In genomic region chr14:66490143-66491111, GRCh38 we compare ENCODE assay signal across 42 cellular contexts. TPM values are rescaled to one million over a fixed set of nuclear protein-coding genes. Genes with fewer than 3 reads are reported as not detected.
"Had no signal": no experiment of that assay in that cellular context is flagged by ENCODE, and none has a peak within 500 bp of the region (broad histone marks: within the 10 kb centered on the region; RNA-seq: fewer than 3 reads in every experiment).

No MANE protein-coding gene starts in this region.

- ATAC-seq: activated CD4-positive, alpha-beta T cell treated with anti-CD3 and anti-CD28 coated beads for 36 hours; activated CD8-positive, alpha-beta memory T cell treated with anti-CD3 and anti-CD28 coated beads, Interleukin-2, amount 10 ng/mL, durations not matched to agents 7 days and 5 days; activated CD8-positive, alpha-beta T cell treated with anti-CD3 and anti-CD28 coated beads, Interleukin-2, amount 10 ng/mL, durations not matched to agents 7 days and 5 days; activated naive CD8-positive, alpha-beta T cell treated with anti-CD3 and anti-CD28 coated beads, Interleukin-2, amount 50 U/mL, for 24 hours; gastrocnemius medialis; heart left ventricle; T-helper 17 cell had no signal

- H3K4me3 Mint-ChIP-seq: activated CD4-positive, alpha-beta memory T cell treated with anti-CD3 and anti-CD28 coated beads for 36 hours; activated CD4-positive, alpha-beta T cell treated with anti-CD3 and anti-CD28 coated beads for 36 hours; activated CD4-positive, alpha-beta T cell treated with anti-CD3 and anti-CD28 coated beads, Interleukin-2, amount 10 ng/mL, durations not matched to agents 24 days and 14 days; activated CD8-positive, alpha-beta memory T cell treated with anti-CD3 and anti-CD28 coated beads, Interleukin-2, amount 10 ng/mL, durations not matched to agents 7 days and 5 days; activated CD8-positive, alpha-beta T cell treated with anti-CD3 and anti-CD28 coated beads, Interleukin-2, amount 10 ng/mL, durations not matched to agents 7 days and 5 days; activated naive CD4-positive, alpha-beta T cell treated with anti-CD3 and anti-CD28 coated beads for 36 hours; activated naive CD4-positive, alpha-beta T cell treated with anti-CD3 and anti-CD28 coated beads, Interleukin-2, amount 50 U/mL, for 24 hours; activated naive CD8-positive, alpha-beta T cell treated with anti-CD3 and anti-CD28 coated beads for 36 hours; activated naive CD8-positive, alpha-beta T cell treated with anti-CD3 and anti-CD28 coated beads, Interleukin-2, amount 50 U/mL, for 24 hours; activated T-helper 1 cell treated with anti-CD3 and anti-CD28 coated beads, Interleukin-12 subunit alpha, Interleukin-12 subunit beta, Interleukin-2, Interleukin-4 antibody, amounts not matched to agents 30 ng/mL and 10 ng/mL and 1 ng/mL, durations not matched to agents 14 hours and 24 hours and 36 hours; brain; T-helper 17 cell; T-helper 2 cell treated with Interferon-gamma antibody and Interleukin-4, amounts not matched to agents 5 μg/mL and 100 μg/mL, for 36 hours had no signal

- H3K27me3 Mint-ChIP-seq: activated CD4-positive, alpha-beta memory T cell treated with anti-CD3 and anti-CD28 coated beads for 36 hours; activated CD4-positive, alpha-beta T cell treated with anti-CD3 and anti-CD28 coated beads for 36 hours; activated naive CD4-positive, alpha-beta T cell treated with anti-CD3 and anti-CD28 coated beads, Interleukin-2, amount 50 U/mL, for 24 hours; activated naive CD8-positive, alpha-beta T cell treated with anti-CD3 and anti-CD28 coated beads for 36 hours; activated naive CD8-positive, alpha-beta T cell treated with anti-CD3 and anti-CD28 coated beads, Interleukin-2, amount 50 U/mL, for 24 hours; brain; T-helper 17 cell had no signal

- FAIRE-seq: endometrium, endothelial cell of umbilical vein had no signal

- H3K27ac ChIP-seq: adrenal gland, ascending aorta, breast epithelium, cardiac muscle cell, colonic mucosa, epithelial cell of prostate, esophagus squamous epithelium, gastrocnemius medialis, heart left ventricle had no signal

- DNase-seq: activated CD4-positive, alpha-beta memory T cell treated with anti-CD3 and anti-CD28 coated beads for 36 hours; activated CD4-positive, alpha-beta T cell treated with anti-CD3 and anti-CD28 coated beads for 36 hours; activated CD4-positive, alpha-beta T cell treated with anti-CD3 and anti-CD28 coated beads, Interleukin-2, amount 10 ng/mL, durations not matched to agents 24 days and 14 days; activated CD4-positive, CD25-positive, alpha-beta regulatory T cell; activated CD4-positive, CD25-positive, alpha-beta regulatory T cell treated with anti-CD3 and anti-CD28 coated beads, Interleukin-2, amount 50 U/mL, for 72 hours; activated CD8-positive, alpha-beta memory T cell treated with anti-CD3 and anti-CD28 coated beads, Interleukin-2, amount 10 ng/mL, durations not matched to agents 7 days and 5 days; activated CD8-positive, alpha-beta memory T cell treated with anti-CD3 and anti-CD28 coated beads, Interleukin-2, amount 50 U/mL, for 4 hours; activated CD8-positive, alpha-beta T cell treated with anti-CD3 and anti-CD28 coated beads, Interleukin-2, amount 10 ng/mL, durations not matched to agents 7 days and 5 days; activated effector memory CD4-positive, alpha-beta T cell treated with anti-CD3 and anti-CD28 coated beads, Interleukin-2, amount 50 U/mL, for 16 hours; activated naive CD4-positive, alpha-beta T cell treated with anti-CD3 and anti-CD28 coated beads for 36 hours; activated naive CD8-positive, alpha-beta T cell treated with anti-CD3 and anti-CD28 coated beads for 36 hours; activated naive CD8-positive, alpha-beta T cell treated with anti-CD3 and anti-CD28 coated beads, Interleukin-2, amount 50 U/mL, for 24 hours; activated T-cell treated with anti-CD3 and anti-CD28 coated beads, Interleukin-2, amount 50 U/mL, for 1 hour; activated T-cell treated with anti-CD3 and anti-CD28 coated beads, Interleukin-2, amount 50 U/mL, for 48 hours; adrenal gland; amygdala; central memory CD4-positive, alpha-beta T cell; cerebellar nuclear complex; colonic mucosa; effector CD8-positive, alpha-beta T cell; esophagus squamous epithelium; foreskin fibroblast; gastrocnemius medialis; glutamatergic neuron; heart left ventricle; T-helper 1 cell; T-helper 17 cell; T1000 had no signal

- H3K4me1 Mint-ChIP-seq: activated naive CD8-positive, alpha-beta T cell treated with anti-CD3 and anti-CD28 coated beads for 36 hours had no signal

- H3K27ac Mint-ChIP-seq: activated CD4-positive, alpha-beta memory T cell treated with anti-CD3 and anti-CD28 coated beads for 36 hours; activated CD4-positive, alpha-beta T cell treated with anti-CD3 and anti-CD28 coated beads for 36 hours; activated CD4-positive, alpha-beta T cell treated with anti-CD3 and anti-CD28 coated beads, Interleukin-2, amount 10 ng/mL, durations not matched to agents 24 days and 14 days; activated CD8-positive, alpha-beta memory T cell treated with anti-CD3 and anti-CD28 coated beads, Interleukin-2, amount 10 ng/mL, durations not matched to agents 7 days and 5 days; activated CD8-positive, alpha-beta T cell treated with anti-CD3 and anti-CD28 coated beads, Interleukin-2, amount 10 ng/mL, durations not matched to agents 7 days and 5 days; activated naive CD4-positive, alpha-beta T cell treated with anti-CD3 and anti-CD28 coated beads for 36 hours; activated naive CD4-positive, alpha-beta T cell treated with anti-CD3 and anti-CD28 coated beads, Interleukin-2, amount 50 U/mL, for 24 hours; activated naive CD8-positive, alpha-beta T cell treated with anti-CD3 and anti-CD28 coated beads for 36 hours; activated naive CD8-positive, alpha-beta T cell treated with anti-CD3 and anti-CD28 coated beads, Interleukin-2, amount 50 U/mL, for 24 hours; activated T-helper 1 cell treated with anti-CD3 and anti-CD28 coated beads, Interleukin-12 subunit alpha, Interleukin-12 subunit beta, Interleukin-2, Interleukin-4 antibody, amounts not matched to agents 30 ng/mL and 10 ng/mL and 1 ng/mL, durations not matched to agents 14 hours and 24 hours and 36 hours; activated T-helper 2 cell treated with anti-CD3 and anti-CD28 coated beads, Interferon-gamma antibody, Interleukin-2, Interleukin-4, amounts not matched to agents 10 μg/mL and 5 μg/mL and 100 μg/mL, durations not matched to agents 14 hours and 24 hours and 36 hours; brain; T-helper 17 cell; T-helper 2 cell treated with Interferon-gamma antibody and Interleukin-4, amounts not matched to agents 5 μg/mL and 100 μg/mL, for 36 hours had no signal

- H3K27me3 ChIP-seq: adrenal gland, ascending aorta, breast epithelium, cardiac muscle cell, colonic mucosa, esophagus squamous epithelium, gastrocnemius medialis, heart left ventricle had no signal

- H3K4me3 ChIP-seq: adrenal gland, ascending aorta, breast epithelium, cardiac muscle cell, colonic mucosa, esophagus squamous epithelium, gastrocnemius medialis, heart left ventricle had no signal

- H3K36me3 ChIP-seq: adrenal gland, ascending aorta, breast epithelium, cardiac muscle cell, colonic mucosa, esophagus squamous epithelium, gastrocnemius medialis, heart left ventricle had no signal

- H3K9me3 ChIP-seq: adrenal gland, ascending aorta, breast epithelium, colonic mucosa, esophagus squamous epithelium, gastrocnemius medialis, heart left ventricle had no signal

- H3K9me3 Mint-ChIP-seq: activated CD4-positive, alpha-beta memory T cell treated with anti-CD3 and anti-CD28 coated beads for 36 hours; activated CD4-positive, alpha-beta T cell treated with anti-CD3 and anti-CD28 coated beads, Interleukin-2, amount 10 ng/mL, durations not matched to agents 24 days and 14 days; activated naive CD4-positive, alpha-beta T cell treated with anti-CD3 and anti-CD28 coated beads for 36 hours; activated naive CD4-positive, alpha-beta T cell treated with anti-CD3 and anti-CD28 coated beads, Interleukin-2, amount 50 U/mL, for 24 hours; activated naive CD8-positive, alpha-beta T cell treated with anti-CD3 and anti-CD28 coated beads for 36 hours; activated naive CD8-positive, alpha-beta T cell treated with anti-CD3 and anti-CD28 coated beads, Interleukin-2, amount 50 U/mL, for 24 hours; activated T-helper 1 cell treated with anti-CD3 and anti-CD28 coated beads, Interleukin-12 subunit alpha, Interleukin-12 subunit beta, Interleukin-2, Interleukin-4 antibody, amounts not matched to agents 30 ng/mL and 10 ng/mL and 1 ng/mL, durations not matched to agents 14 hours and 24 hours and 36 hours; activated T-helper 2 cell treated with anti-CD3 and anti-CD28 coated beads, Interferon-gamma antibody, Interleukin-2, Interleukin-4, amounts not matched to agents 10 μg/mL and 5 μg/mL and 100 μg/mL, durations not matched to agents 14 hours and 24 hours and 36 hours; brain; T-helper 2 cell treated with Interferon-gamma antibody and Interleukin-4, amounts not matched to agents 5 μg/mL and 100 μg/mL, for 36 hours had no signal

- H3K4me1 ChIP-seq: adrenal gland, ascending aorta, breast epithelium, colonic mucosa, esophagus squamous epithelium had no signal

RNA-seq across cellular contexts. Expression of gene CCDC196, which starts 4.3 kb away (rescaled TPM):
- total RNA-seq: activated CD4-positive, alpha-beta memory T cell treated with anti-CD3 and anti-CD28 coated beads for 36 hours; activated CD4-positive, alpha-beta T cell treated with anti-CD3 and anti-CD28 coated beads for 36 hours; activated CD4-positive, alpha-beta T cell treated with anti-CD3 and anti-CD28 coated beads, Interleukin-2, amount 10 ng/mL, durations not matched to agents 24 days and 14 days; activated CD8-positive, alpha-beta memory T cell treated with anti-CD3 and anti-CD28 coated beads for 36 hours; activated CD8-positive, alpha-beta memory T cell treated with anti-CD3 and anti-CD28 coated beads, Interleukin-2, amount 10 ng/mL, durations not matched to agents 7 days and 5 days; activated CD8-positive, alpha-beta T cell treated with anti-CD3 and anti-CD28 coated beads, Interleukin-2, amount 10 ng/mL, durations not matched to agents 7 days and 5 days; activated naive CD4-positive, alpha-beta T cell treated with anti-CD3 and anti-CD28 coated beads for 36 hours; activated naive CD8-positive, alpha-beta T cell treated with anti-CD3 and anti-CD28 coated beads for 36 hours; activated T-helper 1 cell treated with anti-CD3 and anti-CD28 coated beads, Interleukin-12 subunit alpha, Interleukin-12 subunit beta, Interleukin-2, Interleukin-4 antibody, amounts not matched to agents 30 ng/mL and 10 ng/mL and 1 ng/mL, durations not matched to agents 14 hours and 24 hours and 36 hours; activated T-helper 2 cell treated with anti-CD3 and anti-CD28 coated beads, Interferon-gamma antibody, Interleukin-2, Interleukin-4, amounts not matched to agents 10 μg/mL and 5 μg/mL and 100 μg/mL, durations not matched to agents 14 hours and 24 hours and 36 hours; adrenal gland; ascending aorta; breast epithelium; cardiac muscle cell; dermis microvascular lymphatic vessel endothelial cell; endothelial cell of umbilical vein; esophagus squamous epithelium; gastrocnemius medialis; heart left ventricle; T-helper 17 cell had no signal
- polyA plus RNA-seq: adrenal gland, endothelial cell of umbilical vein, esophagus, heart left ventricle had no signal
